In the genomic region with DNA sequence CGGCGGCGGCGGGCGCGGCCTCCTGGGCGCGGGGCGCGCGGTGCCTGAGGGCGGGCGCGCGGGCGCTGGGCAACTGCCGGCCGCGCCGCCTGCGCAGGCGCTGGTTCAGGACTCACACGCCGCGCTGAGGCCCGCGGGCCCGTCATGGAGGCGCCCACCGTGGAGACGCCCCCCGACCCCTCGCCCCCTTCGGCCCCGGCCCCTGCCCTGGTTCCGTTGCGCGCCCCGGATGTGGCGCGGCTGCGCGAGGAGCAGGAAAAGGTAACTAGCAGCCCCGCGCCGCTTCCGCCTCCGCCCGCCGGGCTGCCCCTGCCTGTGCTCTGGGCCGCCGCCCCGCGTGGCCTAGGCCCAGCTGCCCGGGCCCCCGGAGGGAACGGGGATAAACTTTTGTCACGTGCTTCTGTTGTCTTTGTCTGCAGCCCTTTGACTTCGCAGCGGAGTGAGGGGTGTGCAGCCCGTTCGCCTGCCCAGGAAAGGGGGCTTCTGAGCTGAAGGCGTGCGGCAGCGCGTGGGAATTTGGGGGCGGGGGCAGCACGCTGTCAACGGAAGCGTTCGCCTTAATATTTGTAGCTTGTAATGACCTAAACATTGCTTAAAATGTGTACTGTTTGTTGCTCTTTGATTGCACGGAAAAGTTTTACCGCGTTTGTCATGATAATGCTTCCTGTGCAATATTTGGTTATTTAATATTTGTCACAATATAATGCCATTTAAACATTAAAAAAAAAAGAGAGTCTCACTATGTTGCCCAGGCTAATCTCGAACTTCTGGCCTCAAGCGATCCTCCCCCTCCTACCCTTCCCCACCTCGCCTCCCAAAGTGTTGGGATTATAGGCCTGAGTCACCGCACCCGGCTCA, we compare ENCODE assay signal across 1 cellular context.
A peak's percentile ranks its signal among the peaks of the same experiment; 100 is the strongest.
TF ChIP-seq lines count a peak whose summit lies in the region.

No MANE protein-coding gene starts in this region.

TF ChIP-seq in K562, 482 proteins besides CTCF, POLR2A, EP300 and RAD21 (continued from another document and continues in another):
- TF ChIP-seq, protein P1, sequence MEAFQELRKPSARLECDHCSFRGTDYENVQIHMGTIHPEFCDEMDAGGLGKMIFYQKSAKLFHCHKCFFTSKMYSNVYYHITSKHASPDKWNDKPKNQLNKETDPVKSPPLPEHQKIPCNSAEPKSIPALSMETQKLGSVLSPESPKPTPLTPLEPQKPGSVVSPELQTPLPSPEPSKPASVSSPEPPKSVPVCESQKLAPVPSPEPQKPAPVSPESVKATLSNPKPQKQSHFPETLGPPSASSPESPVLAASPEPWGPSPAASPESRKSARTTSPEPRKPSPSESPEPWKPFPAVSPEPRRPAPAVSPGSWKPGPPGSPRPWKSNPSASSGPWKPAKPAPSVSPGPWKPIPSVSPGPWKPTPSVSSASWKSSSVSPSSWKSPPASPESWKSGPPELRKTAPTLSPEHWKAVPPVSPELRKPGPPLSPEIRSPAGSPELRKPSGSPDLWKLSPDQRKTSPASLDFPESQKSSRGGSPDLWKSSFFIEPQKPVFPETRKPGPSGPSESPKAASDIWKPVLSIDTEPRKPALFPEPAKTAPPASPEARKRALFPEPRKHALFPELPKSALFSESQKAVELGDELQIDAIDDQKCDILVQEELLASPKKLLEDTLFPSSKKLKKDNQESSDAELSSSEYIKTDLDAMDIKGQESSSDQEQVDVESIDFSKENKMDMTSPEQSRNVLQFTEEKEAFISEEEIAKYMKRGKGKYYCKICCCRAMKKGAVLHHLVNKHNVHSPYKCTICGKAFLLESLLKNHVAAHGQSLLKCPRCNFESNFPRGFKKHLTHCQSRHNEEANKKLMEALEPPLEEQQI (IDR thresholded peaks at IDR 0.05), result no peak
- TF ChIP-seq, protein P2, sequence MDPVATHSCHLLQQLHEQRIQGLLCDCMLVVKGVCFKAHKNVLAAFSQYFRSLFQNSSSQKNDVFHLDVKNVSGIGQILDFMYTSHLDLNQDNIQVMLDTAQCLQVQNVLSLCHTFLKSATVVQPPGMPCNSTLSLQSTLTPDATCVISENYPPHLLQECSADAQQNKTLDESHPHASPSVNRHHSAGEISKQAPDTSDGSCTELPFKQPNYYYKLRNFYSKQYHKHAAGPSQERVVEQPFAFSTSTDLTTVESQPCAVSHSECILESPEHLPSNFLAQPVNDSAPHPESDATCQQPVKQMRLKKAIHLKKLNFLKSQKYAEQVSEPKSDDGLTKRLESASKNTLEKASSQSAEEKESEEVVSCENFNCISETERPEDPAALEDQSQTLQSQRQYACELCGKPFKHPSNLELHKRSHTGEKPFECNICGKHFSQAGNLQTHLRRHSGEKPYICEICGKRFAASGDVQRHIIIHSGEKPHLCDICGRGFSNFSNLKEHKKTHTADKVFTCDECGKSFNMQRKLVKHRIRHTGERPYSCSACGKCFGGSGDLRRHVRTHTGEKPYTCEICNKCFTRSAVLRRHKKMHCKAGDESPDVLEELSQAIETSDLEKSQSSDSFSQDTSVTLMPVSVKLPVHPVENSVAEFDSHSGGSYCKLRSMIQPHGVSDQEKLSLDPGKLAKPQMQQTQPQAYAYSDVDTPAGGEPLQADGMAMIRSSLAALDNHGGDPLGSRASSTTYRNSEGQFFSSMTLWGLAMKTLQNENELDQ (CRISPR knock-in tag; IDR thresholded peaks at IDR 0.05; ENCODE audit: borderline replicate concordance), result no peak
- TF ChIP-seq ZNF239 (CRISPR knock-in tag; IDR thresholded peaks at IDR 0.05) (no peak), BRD9 (IDR thresholded peaks at IDR 0.05; ENCODE audit: low read depth, partially characterized antibody) (no peak), SMARCA4 (IDR thresholded peaks at IDR 0.05) (no peak), SRSF1 (IDR thresholded peaks at IDR 0.05; ENCODE audit: low read depth, low read length) (no peak), ZBTB17 (CRISPR knock-in tag; IDR thresholded peaks at IDR 0.05) (no peak), PTRF (tag; IDR thresholded peaks at IDR 0.05) (no peak), ZNF282 (CRISPR knock-in tag; IDR thresholded peaks at IDR 0.05) (no peak), SIX5 (IDR thresholded peaks at IDR 0.05; ENCODE audit: borderline replicate concordance in 1 of 2, insufficient read depth in 1 of 2, low read depth in 1 of 2, low read length in 2 of 2) (no peak), NR2C2 (CRISPR knock-in tag; IDR thresholded peaks at IDR 0.05) (no peak), NR2C2 (tag; IDR thresholded peaks at IDR 0.05) (0 out of 2 replicates have a peak, but pooled peaks have one; percentile 34), HNRNPUL1 (IDR thresholded peaks at IDR 0.05; ENCODE audit: low read length) (no peak), ZNF140 (CRISPR knock-in tag; IDR thresholded peaks at IDR 0.05) (no peak), ZNF253 (CRISPR knock-in tag; conservative IDR thresholded peaks at IDR 0.05) (no peak), KDM2B (CRISPR knock-in tag; IDR thresholded peaks at IDR 0.05) (no peak), SMC3 (conservative IDR thresholded peaks at IDR 0.05; ENCODE audit: insufficient read depth, low read depth, low read length) (no peak), ZNF274 (IDR thresholded peaks at IDR 0.05; ENCODE audit: borderline replicate concordance, low read depth, low read length) (no peak), ZZZ3 (IDR thresholded peaks at IDR 0.05) (no peak), SMARCA5 (IDR thresholded peaks at IDR 0.05) (no peak), ZBTB7A (IDR thresholded peaks at IDR 0.05; ENCODE audit: borderline replicate concordance, control insufficient read depth, low read depth, low read length) (peak; percentile 74; the same call in 1 of the 2 replicates), ZNF134 (CRISPR knock-in tag; conservative IDR thresholded peaks at IDR 0.05) (no peak)
- TF ChIP-seq, protein P3, sequence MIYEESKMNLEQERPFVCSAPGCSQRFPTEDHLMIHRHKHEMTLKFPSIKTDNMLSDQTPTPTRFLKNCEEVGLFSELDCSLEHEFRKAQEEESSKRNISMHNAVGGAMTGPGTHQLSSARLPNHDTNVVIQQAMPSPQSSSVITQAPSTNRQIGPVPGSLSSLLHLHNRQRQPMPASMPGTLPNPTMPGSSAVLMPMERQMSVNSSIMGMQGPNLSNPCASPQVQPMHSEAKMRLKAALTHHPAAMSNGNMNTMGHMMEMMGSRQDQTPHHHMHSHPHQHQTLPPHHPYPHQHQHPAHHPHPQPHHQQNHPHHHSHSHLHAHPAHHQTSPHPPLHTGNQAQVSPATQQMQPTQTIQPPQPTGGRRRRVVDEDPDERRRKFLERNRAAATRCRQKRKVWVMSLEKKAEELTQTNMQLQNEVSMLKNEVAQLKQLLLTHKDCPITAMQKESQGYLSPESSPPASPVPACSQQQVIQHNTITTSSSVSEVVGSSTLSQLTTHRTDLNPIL (CRISPR knock-in tag; IDR thresholded peaks at IDR 0.05), result no peak
- TF ChIP-seq, protein P4, sequence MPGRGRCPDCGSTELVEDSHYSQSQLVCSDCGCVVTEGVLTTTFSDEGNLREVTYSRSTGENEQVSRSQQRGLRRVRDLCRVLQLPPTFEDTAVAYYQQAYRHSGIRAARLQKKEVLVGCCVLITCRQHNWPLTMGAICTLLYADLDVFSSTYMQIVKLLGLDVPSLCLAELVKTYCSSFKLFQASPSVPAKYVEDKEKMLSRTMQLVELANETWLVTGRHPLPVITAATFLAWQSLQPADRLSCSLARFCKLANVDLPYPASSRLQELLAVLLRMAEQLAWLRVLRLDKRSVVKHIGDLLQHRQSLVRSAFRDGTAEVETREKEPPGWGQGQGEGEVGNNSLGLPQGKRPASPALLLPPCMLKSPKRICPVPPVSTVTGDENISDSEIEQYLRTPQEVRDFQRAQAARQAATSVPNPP (IDR thresholded peaks at IDR 0.05; ENCODE audit: borderline replicate concordance, insufficient read depth, insufficient read length), result no peak
- TF ChIP-seq, protein P5, sequence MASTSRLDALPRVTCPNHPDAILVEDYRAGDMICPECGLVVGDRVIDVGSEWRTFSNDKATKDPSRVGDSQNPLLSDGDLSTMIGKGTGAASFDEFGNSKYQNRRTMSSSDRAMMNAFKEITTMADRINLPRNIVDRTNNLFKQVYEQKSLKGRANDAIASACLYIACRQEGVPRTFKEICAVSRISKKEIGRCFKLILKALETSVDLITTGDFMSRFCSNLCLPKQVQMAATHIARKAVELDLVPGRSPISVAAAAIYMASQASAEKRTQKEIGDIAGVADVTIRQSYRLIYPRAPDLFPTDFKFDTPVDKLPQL (IDR thresholded peaks at IDR 0.05; ENCODE audit: extremely low read depth, insufficient read length), result no peak
- TF ChIP-seq, protein P6, sequence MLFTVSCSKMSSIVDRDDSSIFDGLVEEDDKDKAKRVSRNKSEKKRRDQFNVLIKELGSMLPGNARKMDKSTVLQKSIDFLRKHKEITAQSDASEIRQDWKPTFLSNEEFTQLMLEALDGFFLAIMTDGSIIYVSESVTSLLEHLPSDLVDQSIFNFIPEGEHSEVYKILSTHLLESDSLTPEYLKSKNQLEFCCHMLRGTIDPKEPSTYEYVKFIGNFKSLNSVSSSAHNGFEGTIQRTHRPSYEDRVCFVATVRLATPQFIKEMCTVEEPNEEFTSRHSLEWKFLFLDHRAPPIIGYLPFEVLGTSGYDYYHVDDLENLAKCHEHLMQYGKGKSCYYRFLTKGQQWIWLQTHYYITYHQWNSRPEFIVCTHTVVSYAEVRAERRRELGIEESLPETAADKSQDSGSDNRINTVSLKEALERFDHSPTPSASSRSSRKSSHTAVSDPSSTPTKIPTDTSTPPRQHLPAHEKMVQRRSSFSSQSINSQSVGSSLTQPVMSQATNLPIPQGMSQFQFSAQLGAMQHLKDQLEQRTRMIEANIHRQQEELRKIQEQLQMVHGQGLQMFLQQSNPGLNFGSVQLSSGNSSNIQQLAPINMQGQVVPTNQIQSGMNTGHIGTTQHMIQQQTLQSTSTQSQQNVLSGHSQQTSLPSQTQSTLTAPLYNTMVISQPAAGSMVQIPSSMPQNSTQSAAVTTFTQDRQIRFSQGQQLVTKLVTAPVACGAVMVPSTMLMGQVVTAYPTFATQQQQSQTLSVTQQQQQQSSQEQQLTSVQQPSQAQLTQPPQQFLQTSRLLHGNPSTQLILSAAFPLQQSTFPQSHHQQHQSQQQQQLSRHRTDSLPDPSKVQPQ (CRISPR knock-in tag; IDR thresholded peaks at IDR 0.05; ENCODE audit: borderline replicate concordance), result no peak
- TF ChIP-seq, protein P7, sequence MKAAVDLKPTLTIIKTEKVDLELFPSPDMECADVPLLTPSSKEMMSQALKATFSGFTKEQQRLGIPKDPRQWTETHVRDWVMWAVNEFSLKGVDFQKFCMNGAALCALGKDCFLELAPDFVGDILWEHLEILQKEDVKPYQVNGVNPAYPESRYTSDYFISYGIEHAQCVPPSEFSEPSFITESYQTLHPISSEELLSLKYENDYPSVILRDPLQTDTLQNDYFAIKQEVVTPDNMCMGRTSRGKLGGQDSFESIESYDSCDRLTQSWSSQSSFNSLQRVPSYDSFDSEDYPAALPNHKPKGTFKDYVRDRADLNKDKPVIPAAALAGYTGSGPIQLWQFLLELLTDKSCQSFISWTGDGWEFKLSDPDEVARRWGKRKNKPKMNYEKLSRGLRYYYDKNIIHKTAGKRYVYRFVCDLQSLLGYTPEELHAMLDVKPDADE (conservative IDR thresholded peaks at IDR 0.05; ENCODE audit: control insufficient read depth, low read depth, low read length), result peak; percentile 61; the same call in 1 of the 2 replicates
- TF ChIP-seq, protein P8, sequence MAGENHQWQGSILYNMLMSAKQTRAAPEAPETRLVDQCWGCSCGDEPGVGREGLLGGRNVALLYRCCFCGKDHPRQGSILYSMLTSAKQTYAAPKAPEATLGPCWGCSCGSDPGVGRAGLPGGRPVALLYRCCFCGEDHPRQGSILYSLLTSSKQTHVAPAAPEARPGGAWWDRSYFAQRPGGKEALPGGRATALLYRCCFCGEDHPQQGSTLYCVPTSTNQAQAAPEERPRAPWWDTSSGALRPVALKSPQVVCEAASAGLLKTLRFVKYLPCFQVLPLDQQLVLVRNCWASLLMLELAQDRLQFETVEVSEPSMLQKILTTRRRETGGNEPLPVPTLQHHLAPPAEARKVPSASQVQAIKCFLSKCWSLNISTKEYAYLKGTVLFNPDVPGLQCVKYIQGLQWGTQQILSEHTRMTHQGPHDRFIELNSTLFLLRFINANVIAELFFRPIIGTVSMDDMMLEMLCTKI (IDR thresholded peaks at IDR 0.05; ENCODE audit: partially characterized antibody), result no peak
